Comparison of ENCODE assay signal across 1 cellular context in genomic region chr18:4270988-4271387, GRCh38.
TF ChIP-seq lines count a peak whose summit lies in the region.

No MANE protein-coding gene starts in this region.

TF ChIP-seq in GM12878, 131 proteins besides CTCF, POLR2A, EP300 and RAD21 (continued from another document):
- no peak for TF ChIP-seq IRF3 (IDR thresholded peaks at IDR 0.05)
